ENCODE assay signal across 17 cellular contexts in genomic region chr2:237492137-237492890, GRCh38. TPM values are rescaled to one million over a fixed set of nuclear protein-coding genes. Genes with fewer than 3 reads are reported as not detected.
DNase-seq lines count a peak whose midpoint lies in the region; FAIRE-seq and TF ChIP-seq lines count a peak whose summit lies in the region.
"Had no signal": no experiment of that assay in that cellular context is flagged by ENCODE, and none has a peak within 500 bp of the region (broad histone marks: within the 10 kb centered on the region; RNA-seq: fewer than 3 reads in every experiment).

No MANE protein-coding gene starts in this region.

- intact Hi-C loops in kidney (cut with DNase I) (no loop called here), thyroid gland (cut with DNase I) (no loop called here), uterus (cut with DNase I; ENCODE audit: low total_unique reads) (no loop called here)

- peaks cover 16% of the 10 kb centered on the region for H3K9me3 ChIP-seq in adipocyte (ENCODE audit: control insufficient read depth, low read length)
- H3K9me3 ChIP-seq in kidney (ENCODE audit: control insufficient read depth in 1 of 2, low read length in 2 of 2), result peaks cover 0 to 12% of the 10 kb centered on the region in 2 donors
- no peaks in the 10 kb centered on the region for H3K9me3 ChIP-seq in thyroid gland
- H3K9me3 ChIP-seq in uterus, result peaks cover 0 to 6% of the 10 kb centered on the region in 2 donors

- H3K27me3 ChIP-seq in adipocyte (replicated peaks; ENCODE audit: control insufficient read depth, insufficient read depth, low read length) (no peaks in the 10 kb centered on the region), thyroid gland (no peaks in the 10 kb centered on the region), uterus (no peaks in the 10 kb centered on the region)

- TF ChIP-seq CTCF in kidney (IDR thresholded peaks at IDR 0.05; ENCODE audit: borderline replicate concordance, extremely low read depth, insufficient read depth), result no peak
- no peak for TF ChIP-seq CTCF in thyroid gland (IDR thresholded peaks at IDR 0.05)
- no peak for TF ChIP-seq CTCF in uterus (IDR thresholded peaks at IDR 0.05)

- TF ChIP-seq POLR2A in thyroid gland (IDR thresholded peaks at IDR 0.05), result no peak
- TF ChIP-seq POLR2A in uterus (IDR thresholded peaks at IDR 0.05), result no peak

- H3K4me1 ChIP-seq in adipocyte (ENCODE audit: control insufficient read depth, insufficient read depth, low read length) (peaks cover 5% of the 10 kb centered on the region), kidney (ENCODE audit: control insufficient read depth in 1 of 2, insufficient read depth in 1 of 2, low read depth in 1 of 2, low read length in 2 of 2) (no peaks in the 10 kb centered on the region), thyroid gland (peaks cover 36 to 46% of the 10 kb centered on the region in 2 donors), uterus (peaks cover 0 to 15% of the 10 kb centered on the region in 2 donors)
- H3K4me1 ChIP-seq: Caco-2 had no signal

- DNase-seq in LoVo (ENCODE audit: low spot score) (peak; percentile 25), adipocyte (ENCODE audit: low read depth) (no peak), kidney (peak; percentile 46), thyroid gland (no peak), uterus (no peak), EL (no peak), AG20443 (ENCODE audit: low spot score) (no peak)
- DNase-seq: Caco-2, DMS53, GM23248, KBM-7, NCI-H1092, NCI-H226, NCI-H526 treated with DMSO at 0.1 percent for 48 hours, SHP77 had no signal

- H3K4me3 ChIP-seq in adipocyte (ENCODE audit: low read length) (peak overlapping the region; percentile 27), kidney (ENCODE audit: low read length in 2 of 2) (no peak overlapping the region), thyroid gland (replicated peaks in 1 of 3) (no peak overlapping the region), uterus (no peak overlapping the region)
- H3K4me3 ChIP-seq: GM23248 had no signal

- H3K36me3 ChIP-seq in adipocyte (ENCODE audit: control insufficient read depth, insufficient read depth, low read length, severe bottlenecking) (no peaks in the 10 kb centered on the region), kidney (ENCODE audit: control insufficient read depth in 1 of 2, insufficient read depth in 2 of 2, low read length in 2 of 2) (no peaks in the 10 kb centered on the region), thyroid gland (peaks cover 5 to 9% of the 10 kb centered on the region in 2 donors), uterus (no peaks in the 10 kb centered on the region)

- H3K9ac ChIP-seq in adipocyte (ENCODE audit: low read length) (no peak overlapping the region), kidney (ENCODE audit: low read length in 2 of 2) (no peak overlapping the region)
- H3K9ac ChIP-seq: GM23248 had no signal

- H3K27ac ChIP-seq in kidney (ENCODE audit: low read depth in 2 of 2, low read length in 2 of 2) (no peak overlapping the region), thyroid gland (peak overlapping the region in 2 of 3 donors; percentile 94 to 98), uterus (no peak overlapping the region)
- H3K27ac ChIP-seq: GM23248 had no signal

- no peak for FAIRE-seq in kidney (lab: Jason Lieb, UNC)
- FAIRE-seq: G401.6 had no signal

- 93 to 95% methylated on average over 6 of the region's 6 CpGs for WGBS in thyroid gland, 2 donors

RNA-seq across cellular contexts. Expression of gene MLPH, which starts 5.3 kb away (rescaled TPM):
- 9.6 TPM for total RNA-seq in kidney
- 4.6 TPM for polyA plus RNA-seq in kidney (ENCODE audit: insufficient read depth, low read depth, low replicate concordance)
- total RNA-seq in thyroid gland, result 100 to 1,000 TPM in 1 of 4 donors, 10 to 100 TPM in 3; 41.3 to 107 (median 58.6) TPM
- 10 to 100 TPM in 2 of 4 donors, 1 to 10 TPM in 2; 1.2 to 16.5 (median 8.9) TPM for total RNA-seq in uterus
- total RNA-seq: Caco-2 had no signal
- polyA plus RNA-seq: CD14-positive monocyte had no signal

Comparison
In these comparisons a context has a peak if more than half of its experiments do, and no peak if none do; other contexts are left out.
1. DNase-seq: peak in LoVo (single experiment) and kidney (single experiment); none in adipocyte (single experiment), thyroid gland (0 of 2), uterus (0 of 2), EL (single experiment) and AG20443 (single experiment).
2. H3K27ac ChIP-seq: peak in thyroid gland (2 of 3); none in kidney (0 of 2) and uterus (0 of 2).